ENCODE assay signal across 8 cellular contexts in the genomic region with DNA sequence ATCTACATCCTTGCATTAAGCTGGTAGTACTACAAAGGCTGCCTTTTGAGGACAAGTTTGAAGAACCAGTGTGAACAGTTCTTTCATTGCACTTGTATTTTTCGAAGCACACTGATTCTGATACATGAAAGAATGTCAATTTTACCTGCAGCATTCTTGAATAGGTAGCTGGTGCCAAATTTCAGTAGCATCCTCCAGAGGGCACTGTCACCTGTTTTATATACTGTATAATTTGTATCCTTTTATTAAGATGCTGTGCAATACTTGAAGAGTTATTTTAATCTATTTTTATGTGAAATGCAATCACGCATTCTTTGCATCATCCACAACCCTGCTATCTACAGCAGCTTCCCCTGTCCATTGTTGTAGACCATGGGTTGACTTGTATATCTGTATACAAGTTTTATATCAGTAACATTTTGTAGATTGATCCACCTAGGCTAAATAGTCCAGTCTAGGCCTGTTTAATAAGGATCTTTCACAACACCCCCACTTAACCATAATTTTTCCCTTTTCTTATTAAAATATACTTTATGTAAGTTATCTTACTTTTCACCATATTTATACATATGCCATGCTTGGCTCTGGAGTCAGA.
DNase-seq lines count a peak whose midpoint lies in the region; ATAC-seq and TF ChIP-seq lines count a peak whose summit lies in the region.

No MANE protein-coding gene starts in this region.

- peaks cover 0 to 4% of the 10 kb centered on the region in 2 donors for H3K9me3 Mint-ChIP-seq in stimulated activated naive B cell treated with anti-CD40 and anti-IgM and Interleukin-4, amounts not matched to agents 10 μg/mL and 1 μg/mL and 100 μg/mL, for 72 hours
- peaks cover 2% of the 10 kb centered on the region for H3K9me3 Mint-ChIP-seq in activated CD4-positive, alpha-beta T cell treated with anti-CD3 and anti-CD28 coated beads for 36 hours (ENCODE audit: low read depth)

- no peak overlapping the region for H2AFZ ChIP-seq in MM.1S (ENCODE audit: low read length)

- H3F3A ChIP-seq in MM.1S (ENCODE audit: insufficient read depth, low read length), result no peaks in the 10 kb centered on the region

- H3K27ac ChIP-seq in MM.1S (ENCODE audit: low read length) (no peak overlapping the region), ascending aorta (no peak overlapping the region), left lung (no peak overlapping the region), esophagus squamous epithelium (no peak overlapping the region)

- no peaks in the 10 kb centered on the region for H3K27me3 ChIP-seq in MM.1S (replicated peaks; ENCODE audit: insufficient read depth, low read length)
- H3K27me3 ChIP-seq in ascending aorta, result no peaks in the 10 kb centered on the region
- H3K27me3 ChIP-seq in left lung, result no peaks in the 10 kb centered on the region
- no peaks in the 10 kb centered on the region for H3K27me3 ChIP-seq in esophagus squamous epithelium

- TF ChIP-seq CTCF in MM.1S (IDR thresholded peaks at IDR 0.05; ENCODE audit: low read length) (peak; percentile 56), ascending aorta (IDR thresholded peaks at IDR 0.05) (peak in 2 of 3 experiments; percentile 11 to 32), left lung (IDR thresholded peaks at IDR 0.05) (no peak), esophagus squamous epithelium (IDR thresholded peaks at IDR 0.05) (peak in 3 of 6 experiments; percentile 25 to 61 (median 37))

- H3K27ac Mint-ChIP-seq in stimulated activated naive B cell treated with anti-CD40 and anti-IgM and Interleukin-4, amounts not matched to agents 10 μg/mL and 1 μg/mL and 100 μg/mL, for 72 hours, result no peak overlapping the region
- no peak overlapping the region for H3K27ac Mint-ChIP-seq in activated CD4-positive, alpha-beta T cell treated with anti-CD3 and anti-CD28 coated beads for 36 hours

- no peak overlapping the region for H3K4me3 Mint-ChIP-seq in stimulated activated naive B cell treated with anti-CD40 and anti-IgM and Interleukin-4, amounts not matched to agents 10 μg/mL and 1 μg/mL and 100 μg/mL, for 72 hours
- no peak overlapping the region for H3K4me3 Mint-ChIP-seq in activated CD4-positive, alpha-beta T cell treated with anti-CD3 and anti-CD28 coated beads for 36 hours

- CTCF ChIA-PET in activated CD4-positive, alpha-beta T cell treated with anti-CD3 and anti-CD28 coated beads for 36 hours (lab: Charles Lee), result no interaction called here

- H4K20me1 ChIP-seq in MM.1S (ENCODE audit: insufficient read depth, low read length), result no peaks in the 10 kb centered on the region

- peaks cover 0 to 3% of the 10 kb centered on the region in 2 donors for H3K27me3 Mint-ChIP-seq in stimulated activated naive B cell treated with anti-CD40 and anti-IgM and Interleukin-4, amounts not matched to agents 10 μg/mL and 1 μg/mL and 100 μg/mL, for 72 hours
- H3K27me3 Mint-ChIP-seq in activated CD4-positive, alpha-beta T cell treated with anti-CD3 and anti-CD28 coated beads for 36 hours, result no peaks in the 10 kb centered on the region

- POLR2A ChIA-PET in activated CD4-positive, alpha-beta T cell treated with anti-CD3 and anti-CD28 coated beads for 36 hours (lab: Charles Lee), result interaction anchor here (0.6 kb wide), 1 partner anchor 699 kb away, joined by 3 read pairs; no protein-coding TSS in a partner anchor

- H3K36me3 ChIP-seq in MM.1S (replicated peaks; ENCODE audit: insufficient read depth, low read length) (no peaks in the 10 kb centered on the region), ascending aorta (no peaks in the 10 kb centered on the region), left lung (no peaks in the 10 kb centered on the region), esophagus squamous epithelium (no peaks in the 10 kb centered on the region)

- H3K9me3 ChIP-seq in MM.1S (replicated peaks; ENCODE audit: insufficient read depth, low read length), result no peaks in the 10 kb centered on the region
- H3K9me3 ChIP-seq in ascending aorta, result no peaks in the 10 kb centered on the region
- no peaks in the 10 kb centered on the region for H3K9me3 ChIP-seq in left lung
- no peaks in the 10 kb centered on the region for H3K9me3 ChIP-seq in esophagus squamous epithelium

- no peaks in the 10 kb centered on the region for H3K36me3 Mint-ChIP-seq in stimulated activated naive B cell treated with anti-CD40 and anti-IgM and Interleukin-4, amounts not matched to agents 10 μg/mL and 1 μg/mL and 100 μg/mL, for 72 hours
- H3K36me3 Mint-ChIP-seq in activated CD4-positive, alpha-beta T cell treated with anti-CD3 and anti-CD28 coated beads for 36 hours (ENCODE audit: low read depth), result no peaks in the 10 kb centered on the region

- H3K79me2 ChIP-seq in MM.1S (ENCODE audit: low read length), result no peaks in the 10 kb centered on the region

- no peak overlapping the region for H3K4me3 ChIP-seq in MM.1S (ENCODE audit: low read length)
- no peak overlapping the region for H3K4me3 ChIP-seq in ascending aorta
- H3K4me3 ChIP-seq in left lung, result no peak overlapping the region
- no peak overlapping the region for H3K4me3 ChIP-seq in esophagus squamous epithelium

- intact Hi-C loops in ascending aorta (cut with DNase I) (no loop called here), left lung (cut with DNase I) (no loop called here), esophagus squamous epithelium (cut with DNase I) (no loop called here)
- intact Hi-C loops in activated CD4-positive, alpha-beta T cell treated with anti-CD3 and anti-CD28 coated beads for 36 hours (cut with DNase I, micrococcal nuclease), result no loop called here

- WGBS in esophagus squamous epithelium, 2 donors, result 36 to 46% methylated on average over 2 of the region's 2 CpGs

- no peak overlapping the region for H3K9ac ChIP-seq in MM.1S (ENCODE audit: low read length)

- H3K4me1 Mint-ChIP-seq in stimulated activated naive B cell treated with anti-CD40 and anti-IgM and Interleukin-4, amounts not matched to agents 10 μg/mL and 1 μg/mL and 100 μg/mL, for 72 hours, result no peaks in the 10 kb centered on the region
- no peaks in the 10 kb centered on the region for H3K4me1 Mint-ChIP-seq in activated CD4-positive, alpha-beta T cell treated with anti-CD3 and anti-CD28 coated beads for 36 hours

- no peak for TF ChIP-seq POLR2A in esophagus squamous epithelium (IDR thresholded peaks at IDR 0.05)

- H3K4me2 ChIP-seq in MM.1S (ENCODE audit: low read depth, low read length), result no peak overlapping the region

- peak; percentile 0 for DNase-seq in EL
- DNase-seq in MM.1S, result peak; percentile 35
- no peak for DNase-seq in ascending aorta (ENCODE audit: low spot score in 2 of 2)
- DNase-seq in left lung, result no peak
- DNase-seq in stimulated activated naive B cell treated with anti-CD40 and anti-IgM and Interleukin-4, amounts not matched to agents 10 μg/mL and 1 μg/mL and 100 μg/mL, for 72 hours, result no peak
- no peak for DNase-seq in esophagus squamous epithelium (lab: John Stamatoyannopoulos, UW)
- DNase-seq in activated CD4-positive, alpha-beta T cell treated with anti-CD3 and anti-CD28 coated beads for 36 hours, result no peak
- DNase-seq in midbrain (lab: John Stamatoyannopoulos, UW), result no peak

- no peaks in the 10 kb centered on the region for H3K9me2 ChIP-seq in MM.1S (replicated peaks; ENCODE audit: insufficient read depth, low read length)

- peak; percentile 73 for ATAC-seq in left lung
- ATAC-seq in stimulated activated naive B cell treated with anti-CD40 and anti-IgM and Interleukin-4, amounts not matched to agents 10 μg/mL and 1 μg/mL and 100 μg/mL, for 72 hours (replicated peaks), result no peak
- ATAC-seq in activated CD4-positive, alpha-beta T cell treated with anti-CD3 and anti-CD28 coated beads for 36 hours, result no peak

- H3K4me1 ChIP-seq in MM.1S (ENCODE audit: low read length) (no peaks in the 10 kb centered on the region), ascending aorta (peaks cover 0 to 9% of the 10 kb centered on the region in 2 donors), left lung (no peaks in the 10 kb centered on the region), esophagus squamous epithelium (no peaks in the 10 kb centered on the region)

Comparison
In these comparisons a context has a peak if more than half of its experiments do, and no peak if none do; other contexts are left out.
1. DNase-seq: peak in EL (single experiment) and MM.1S (single experiment); none in ascending aorta (0 of 2), left lung (0 of 2), stimulated activated naive B cell treated with anti-CD40 and anti-IgM and Interleukin-4, amounts not matched to agents 10 μg/mL and 1 μg/mL and 100 μg/mL, for 72 hours (single experiment), esophagus squamous epithelium (single experiment), activated CD4-positive, alpha-beta T cell treated with anti-CD3 and anti-CD28 coated beads for 36 hours (single experiment) and midbrain (single experiment).
2. CTCF ChIP-seq: peak in MM.1S (single experiment) and ascending aorta (2 of 3); none in left lung (0 of 2).